Comparison of ENCODE assay signal across 17 cellular contexts in the genomic region with DNA sequence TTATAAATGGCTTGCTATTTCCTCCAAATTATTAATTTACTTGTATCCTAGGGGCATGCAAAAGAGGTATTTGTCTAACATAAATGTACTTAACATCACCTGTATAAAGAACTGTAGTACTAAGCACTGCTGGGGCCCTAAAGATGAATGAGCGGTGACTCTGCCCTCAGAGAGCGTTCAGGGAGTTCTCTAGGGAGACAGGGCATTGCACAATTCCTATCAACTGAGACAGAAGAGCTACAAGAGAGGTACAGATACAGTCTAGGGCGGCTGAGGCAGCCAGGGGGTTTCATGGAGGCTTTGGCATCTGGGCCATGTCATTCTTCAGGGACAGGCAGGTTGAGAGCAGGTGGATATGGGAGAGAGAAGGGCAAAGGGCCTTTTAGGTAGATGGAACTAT.
"Had no signal": no experiment of that assay in that cellular context is flagged by ENCODE, and none has a peak within 500 bp of the region (broad histone marks: within the 10 kb centered on the region; RNA-seq: fewer than 3 reads in every experiment).

No MANE protein-coding gene starts in this region.

- H3K4me1 ChIP-seq: heart left ventricle, lower lobe of right lung, sigmoid colon, tibial nerve, uterus had no signal

- H3K4me3 Mint-ChIP-seq: activated T-helper 17 cell treated with anti-CD3 and anti-CD28 coated beads, Interleukin-2, amount 50 U/mL, for 72 hours; naive B cell had no signal

- H3K4me3 ChIP-seq: heart left ventricle, lower lobe of right lung, ovary, sigmoid colon, tibial nerve, uterus had no signal

- H3K27me3 Mint-ChIP-seq: activated T-helper 17 cell treated with anti-CD3 and anti-CD28 coated beads, Interleukin-2, amount 50 U/mL, for 72 hours; naive B cell had no signal

- ATAC-seq: heart left ventricle, lower lobe of right lung had no signal

- H3K9me3 Mint-ChIP-seq: activated T-helper 17 cell treated with anti-CD3 and anti-CD28 coated beads, Interleukin-2, amount 50 U/mL, for 72 hours; naive B cell had no signal

- H3K36me3 ChIP-seq: ovary, uterus had no signal

- H3K9me3 ChIP-seq: heart left ventricle, lower lobe of right lung, ovary, sigmoid colon, tibial nerve, uterus had no signal

- DNase-seq: activated CD4-positive, alpha-beta T cell treated with anti-CD3 and anti-CD28 coated beads, Interleukin-2, amount 50 U/mL, for 1 hour; activated naive CD4-positive, alpha-beta T cell treated with Interleukin-2 at 50 U/mL for 16 hours; anterior cingulate cortex; cerebellar nuclear complex; foreskin melanocyte; heart left ventricle; left colon; lower lobe of right lung; midbrain; naive B cell; ovary; sigmoid colon; stimulated activated CD4-positive, alpha-beta T cell treated with anti-CD3 and anti-CD28 coated beads, Interleukin-1b, Interleukin-23, amount 100 ng/mL, for 48 hours; uterus had no signal

- H3K4me1 Mint-ChIP-seq: activated T-helper 17 cell treated with anti-CD3 and anti-CD28 coated beads, Interleukin-2, amount 50 U/mL, for 72 hours; naive B cell had no signal

- H3K27ac Mint-ChIP-seq: activated T-helper 17 cell treated with anti-CD3 and anti-CD28 coated beads, Interleukin-2, amount 50 U/mL, for 72 hours had no signal

- H3K27ac ChIP-seq: brain microvascular endothelial cell, heart left ventricle, lower lobe of right lung, ovary, sigmoid colon, tibial nerve, uterus had no signal

- H3K27me3 ChIP-seq: brain microvascular endothelial cell, heart left ventricle, ovary, sigmoid colon, tibial nerve, uterus had no signal
